In the genomic region with DNA sequence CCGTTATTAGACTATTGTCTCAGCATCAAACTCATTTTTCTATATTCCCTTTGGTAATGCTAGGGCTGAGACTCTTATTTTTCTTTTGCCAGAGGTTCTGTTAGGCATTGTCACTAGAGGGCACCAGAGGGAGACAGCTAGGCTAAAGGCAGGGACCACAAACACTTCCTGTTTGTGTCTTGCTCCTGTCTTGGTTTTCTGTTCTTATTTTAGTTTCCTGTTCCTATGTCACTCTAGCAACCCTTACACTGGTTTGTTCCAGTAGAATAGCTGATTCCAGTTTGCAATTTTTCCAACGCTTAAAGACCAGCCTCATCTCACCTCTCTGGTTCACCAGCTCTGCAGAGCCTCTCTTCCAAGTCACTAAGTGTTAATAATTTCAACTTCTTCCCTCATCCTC, we compare ENCODE assay signal across 8 cellular contexts.
DNase-seq lines count a peak whose midpoint lies in the region; ATAC-seq and TF ChIP-seq lines count a peak whose summit lies in the region.
"Had no signal": no experiment of that assay in that cellular context is flagged by ENCODE, and none has a peak within 500 bp of the region (broad histone marks: within the 10 kb centered on the region; RNA-seq: fewer than 3 reads in every experiment).

No MANE protein-coding gene starts in this region.

- intact Hi-C loops in PC-9 (cut with micrococcal nuclease; ENCODE audit: unreplicated experiment) (loop anchor here (1.0 to 10.0 kb wide), 2 partner anchors 283 to 945 kb away; no protein-coding TSS in a partner anchor), head of caudate nucleus (cut with DNase I) (loop anchor here (5.0 kb wide), 1 partner anchor 286 kb away; no protein-coding TSS in a partner anchor)

- no peak overlapping the region; the same call in 1 of the 2 replicates for H2AFZ ChIP-seq in GM23338
- no peak overlapping the region for H2AFZ ChIP-seq in PC-9

- DNase-seq in GM12865 (ENCODE audit: low read depth), result peak; percentile 87
- peak; percentile 85 for DNase-seq in GM23338 (ENCODE audit: low spot score)
- peak; percentile 89 for DNase-seq in KBM-7
- DNase-seq in PC-9, result peak in 1 of 2 experiments; percentile 14
- peak; percentile 73 for DNase-seq in activated naive CD4-positive, alpha-beta T cell treated with anti-CD3 and anti-CD28 coated beads, Interleukin-2, amount 10 ng/mL, durations not matched to agents 7 days and 5 days
- peak in 29 of 42 donors; percentile 5 to 73 (median 34) for DNase-seq in head of caudate nucleus
- DNase-seq in retina, result peak; percentile 57

- CTCF ChIA-PET in PC-9 (lab: Charles Lee), result interaction anchor here (0.6 kb wide), 3 partner anchors 16 to 934 kb away, joined by 3 read pairs; no protein-coding TSS in a partner anchor
- CTCF ChIA-PET in activated naive CD4-positive, alpha-beta T cell treated with anti-CD3 and anti-CD28 coated beads, Interleukin-2, amount 10 ng/mL, durations not matched to agents 7 days and 5 days (lab: Charles Lee), result interaction anchor here (0.7 to 3.5 kb wide), 15 partner anchors 10 to 1040 kb away, joined by 3 to 14 read pairs (median 4); no protein-coding TSS in a partner anchor

- H3K27ac ChIP-seq in GM23338 (ENCODE audit: low read depth), result no peak overlapping the region
- no peak overlapping the region for H3K27ac ChIP-seq in PC-9
- H3K27ac ChIP-seq: ovary had no signal

- no peak overlapping the region for H3K27ac Mint-ChIP-seq in GM23338
- H3K27ac Mint-ChIP-seq in activated naive CD4-positive, alpha-beta T cell treated with anti-CD3 and anti-CD28 coated beads, Interleukin-2, amount 10 ng/mL, durations not matched to agents 7 days and 5 days, result no peak overlapping the region

- H3K36me3 ChIP-seq in GM23338 (ENCODE audit: insufficient read depth) (no peaks in the 10 kb centered on the region), PC-9 (ENCODE audit: low read depth) (no peaks in the 10 kb centered on the region)
- H3K36me3 ChIP-seq: ovary had no signal

- H3K27me3 Mint-ChIP-seq in GM23338 (ENCODE audit: insufficient read depth, low read depth, poor library complexity), result no peaks in the 10 kb centered on the region
- H3K27me3 Mint-ChIP-seq in activated naive CD4-positive, alpha-beta T cell treated with anti-CD3 and anti-CD28 coated beads, Interleukin-2, amount 10 ng/mL, durations not matched to agents 7 days and 5 days, result peaks cover 18% of the 10 kb centered on the region

- no peaks in the 10 kb centered on the region for H3F3A ChIP-seq in GM23338 (replicated peaks; ENCODE audit: low read depth)
- H3F3A ChIP-seq in PC-9 (ENCODE audit: insufficient read depth, low read depth), result no peaks in the 10 kb centered on the region

- H3K4me3 ChIP-seq in GM12865 (ENCODE audit: low read depth, low read length) (no peak overlapping the region), GM23338 (no peak overlapping the region), PC-9 (no peak overlapping the region)
- H3K4me3 ChIP-seq: ovary had no signal

- H4K20me1 ChIP-seq in GM23338 (replicated peaks; ENCODE audit: insufficient read depth), result no peaks in the 10 kb centered on the region
- H4K20me1 ChIP-seq in PC-9 (ENCODE audit: insufficient read depth), result no peaks in the 10 kb centered on the region

- in situ Hi-C loops in KBM-7 (cut with MboI; ENCODE audit: low pct_unique_long_range_greater_than_20kb, low sequenced_read_pairs), result no loop called here

- no peaks in the 10 kb centered on the region for H3K36me3 Mint-ChIP-seq in GM23338 (ENCODE audit: low read depth)
- H3K36me3 Mint-ChIP-seq in activated naive CD4-positive, alpha-beta T cell treated with anti-CD3 and anti-CD28 coated beads, Interleukin-2, amount 10 ng/mL, durations not matched to agents 7 days and 5 days, result no peaks in the 10 kb centered on the region

- H3K4me2 ChIP-seq in GM23338, result no peak overlapping the region
- H3K4me2 ChIP-seq in PC-9, result no peak overlapping the region

- no peaks in the 10 kb centered on the region for H3K79me2 ChIP-seq in GM23338 (replicated peaks; ENCODE audit: insufficient read depth)
- H3K79me2 ChIP-seq in PC-9 (ENCODE audit: low read depth), result no peaks in the 10 kb centered on the region

- H3K4me1 ChIP-seq in GM23338 (ENCODE audit: insufficient read depth), result 0 out of 2 replicates have a peak, but pooled peaks cover 4% of the 10 kb centered on the region
- H3K4me1 ChIP-seq in PC-9 (replicated peaks; ENCODE audit: insufficient read depth), result no peaks in the 10 kb centered on the region

- H3K9me3 ChIP-seq in PC-9 (ENCODE audit: insufficient read depth, low read depth), result no peaks in the 10 kb centered on the region
- H3K9me3 ChIP-seq: ovary had no signal

- H3K4me1 Mint-ChIP-seq in GM23338, result peaks cover 5% of the 10 kb centered on the region; the same call in 2 of the 3 replicates
- no peaks in the 10 kb centered on the region for H3K4me1 Mint-ChIP-seq in activated naive CD4-positive, alpha-beta T cell treated with anti-CD3 and anti-CD28 coated beads, Interleukin-2, amount 10 ng/mL, durations not matched to agents 7 days and 5 days

- H3K27me3 ChIP-seq in GM23338 (ENCODE audit: insufficient read depth) (no peaks in the 10 kb centered on the region), PC-9 (ENCODE audit: insufficient read depth, low read depth) (no peaks in the 10 kb centered on the region)
- H3K27me3 ChIP-seq: ovary had no signal

- POLR2A ChIA-PET in PC-9 (lab: Charles Lee; ENCODE audit: unreplicated experiment), result no interaction called here

- H3K4me3 Mint-ChIP-seq in GM23338, result no peak overlapping the region
- no peak overlapping the region for H3K4me3 Mint-ChIP-seq in activated naive CD4-positive, alpha-beta T cell treated with anti-CD3 and anti-CD28 coated beads, Interleukin-2, amount 10 ng/mL, durations not matched to agents 7 days and 5 days

- peak; percentile 80 for ATAC-seq in GM23338

- TF ChIP-seq CTCF in GM12865 (IDR thresholded peaks at IDR 0.05; ENCODE audit: insufficient read depth, low read depth, low read length, missing control alignments) (peak; percentile 85), GM23338 (conservative IDR thresholded peaks at IDR 0.05; ENCODE audit: low read depth in 2 of 2) (peak; percentile 90 to 93), PC-9 (conservative IDR thresholded peaks at IDR 0.05) (peak; percentile 76)

- BruUV-seq in PC-9 (replicated peaks; lab: Mats Ljungman, UMichigan), result no TSS peak

- no peaks in the 10 kb centered on the region for H3K9me2 ChIP-seq in GM23338 (ENCODE audit: insufficient read depth)
- H3K9me2 ChIP-seq in PC-9 (ENCODE audit: insufficient read depth), result no peaks in the 10 kb centered on the region

- peaks cover 3% of the 10 kb centered on the region; the same call in 2 of the 3 replicates for H3K9me3 Mint-ChIP-seq in GM23338
- no peaks in the 10 kb centered on the region for H3K9me3 Mint-ChIP-seq in activated naive CD4-positive, alpha-beta T cell treated with anti-CD3 and anti-CD28 coated beads, Interleukin-2, amount 10 ng/mL, durations not matched to agents 7 days and 5 days

TF ChIP-seq in GM23338, 12 proteins besides CTCF, POLR2A, EP300 and RAD21 (continues in another document):
- TF ChIP-seq EZH2 (IDR thresholded peaks at IDR 0.05; ENCODE audit: low read depth, unreplicated experiment) (no peak), POLR2AphosphoS5 (IDR thresholded peaks at IDR 0.05; ENCODE audit: low read depth) (no peak), ZNF331 (CRISPR knock-in tag; IDR thresholded peaks at IDR 0.05; ENCODE audit: low read depth) (peak; percentile 70)
